Comparison of ENCODE assay signal across 1 cellular context in genomic region chr16:54585966-54586365, GRCh38.
TF ChIP-seq lines count a peak whose summit lies in the region.

No MANE protein-coding gene starts in this region.

TF ChIP-seq in GM23338, 12 proteins besides CTCF, POLR2A, EP300 and RAD21 (continued from another document):
- TF ChIP-seq ZNF462 (CRISPR knock-in tag; IDR thresholded peaks at IDR 0.05) (no peak), JUNB (IDR thresholded peaks at IDR 0.05; ENCODE audit: unreplicated experiment) (no peak), ETS1 (IDR thresholded peaks at IDR 0.05) (no peak), ZNF114 (CRISPR knock-in tag; IDR thresholded peaks at IDR 0.05) (no peak), POLR2AphosphoS5 (IDR thresholded peaks at IDR 0.05; ENCODE audit: low read depth) (no peak)
